Comparison of ENCODE assay signal across 9 cellular contexts in genomic region chr3:134326760-134327593, GRCh38. TPM values are rescaled to one million over a fixed set of nuclear protein-coding genes. Genes with fewer than 3 reads are reported as not detected.
DNase-seq lines count a peak whose midpoint lies in the region; ATAC-seq, FAIRE-seq and TF ChIP-seq lines count a peak whose summit lies in the region.
"Had no signal": no experiment of that assay in that cellular context is flagged by ENCODE, and none has a peak within 500 bp of the region (broad histone marks: within the 10 kb centered on the region; RNA-seq: fewer than 3 reads in every experiment).

No MANE protein-coding gene starts in this region.

- no peak overlapping the region for H4K5ac ChIP-seq in H1 (ENCODE audit: insufficient read length, low read depth, low read length)

- CTCF ChIA-PET in H1 (lab: Charles Lee; ENCODE audit: partially characterized antibody): interaction anchor here (0.8 to 2.0 kb wide), 5 partner anchors 9 to 122 kb away, joined by 3 to 6 read pairs (median 4); no protein-coding TSS in a partner anchor

- H3K27me3 ChIP-seq in H1 (replicated peaks in 1 of 4; ENCODE audit: control insufficient read depth in 3 of 4, extremely low read depth in 1 of 4, insufficient read depth in 3 of 4, low read length in 3 of 4) (no peaks in the 10 kb centered on the region), lung (ENCODE audit: control insufficient read depth, insufficient read depth) (no peaks in the 10 kb centered on the region)

- H3K4me1 ChIP-seq in H1 (replicated peaks in 1 of 4; ENCODE audit: control insufficient read depth in 3 of 4, insufficient read depth in 4 of 4, low read length in 3 of 4): peaks cover 9 to 29% (median 21%) of the 10 kb centered on the region in 4 experiments
- H3K4me1 ChIP-seq in lung (ENCODE audit: control insufficient read depth in 2 of 2, insufficient read depth in 2 of 2, low read length in 2 of 2): peaks cover 24 to 26% of the 10 kb centered on the region in 2 donors

- H3K4me2 ChIP-seq in H1 (ENCODE audit: insufficient read depth in 1 of 2, low read depth in 2 of 2, low read length in 2 of 2): peak overlapping the region; percentile 21

- in situ Hi-C loops in GM13976 (cut with MboI; ENCODE audit: low sequenced_read_pairs, unreplicated experiment): no loop called here

- peak overlapping the region; percentile 0 for H3K56ac ChIP-seq in H1 (replicated peaks; ENCODE audit: insufficient read length, low read depth, low read length)

- H3K36me3 ChIP-seq in H1 (ENCODE audit: control insufficient read depth in 2 of 4, insufficient read depth in 4 of 4, low read length in 3 of 4) (no peaks in the 10 kb centered on the region), lung (ENCODE audit: control insufficient read depth in 2 of 2, insufficient read depth in 2 of 2, low read length in 2 of 2) (no peaks in the 10 kb centered on the region)

- POLR2A ChIA-PET in H1 (lab: Charles Lee; ENCODE audit: partially characterized antibody): interaction anchor here (1.4 to 43.9 kb wide), 5 partner anchors 10 to 128 kb away, joined by 3 to 1731 read pairs (median 12); partner anchors contain the start of gene AMOTL2

- peak overlapping the region; percentile 93; the same call in 1 of the 2 replicates for H2BK15ac ChIP-seq in H1 (ENCODE audit: low read length)

- no peak overlapping the region; a peak in 1 of 8 replicates for H3K4me3 ChIP-seq in H1 (ENCODE audit: extremely low read depth in 1 of 4, insufficient read depth in 2 of 4, low read depth in 3 of 4, low read length in 4 of 4)
- H3K4me3 ChIP-seq in lung: no peak overlapping the region

- H3K79me1 ChIP-seq in H1 (ENCODE audit: low read depth, low read length): no peaks in the 10 kb centered on the region

- H3K18ac ChIP-seq in H1 (ENCODE audit: extremely low read depth, low read length): peak overlapping the region; percentile 85

- DNase-seq in activated effector memory CD4-positive, alpha-beta T cell treated with anti-CD3 and anti-CD28 coated beads, Interleukin-2, amount 50 U/mL, for 16 hours: peak; percentile 28
- DNase-seq in activated effector memory CD4-positive, alpha-beta T cell treated with Interleukin-2 at 50 U/mL for 16 hours: no peak
- DNase-seq in H1 (ENCODE audit: low read depth in 1 of 2, low spot score in 2 of 2): no peak
- peak; percentile 64 for DNase-seq in lung (ENCODE audit: low spot score)
- DNase-seq in SIG-M5 (lab: John Stamatoyannopoulos, UW): no peak
- no peak for DNase-seq in GM13976 (ENCODE audit: low spot score)
- no peak for DNase-seq in DMS114 treated with DMSO at 0.1 percent for 48 hours (lab: John Stamatoyannopoulos, UW; ENCODE audit: unreplicated experiment)
- DNase-seq: naive B cell had no signal

- ATAC-seq in lung (ENCODE audit: insufficient read depth, low FRiP score) (peak; percentile 23), HG03097 (IDR thresholded peaks at IDR 0.05; ENCODE audit: low FRiP score, unreplicated experiment) (no peak)

- no peaks in the 10 kb centered on the region for H3K23me2 ChIP-seq in H1 (ENCODE audit: low read depth, low read length)

- H2BK120ac ChIP-seq in H1 (replicated peaks; ENCODE audit: low read depth, low read length): peak overlapping the region; percentile 85

- H2AFZ ChIP-seq in H1 (ENCODE audit: low read length): peak overlapping the region; percentile 41

- H3K9ac ChIP-seq in H1 (replicated peaks in 1 of 4; ENCODE audit: extremely low read depth in 1 of 4, low read depth in 3 of 4, low read length in 3 of 4): no peak overlapping the region

- H3K9me3 ChIP-seq in H1 (ENCODE audit: insufficient read depth in 2 of 2, low read depth in 1 of 2, low read length in 1 of 2) (no peaks in the 10 kb centered on the region), lung (ENCODE audit: control insufficient read depth in 2 of 2, insufficient read depth in 1 of 2, low read length in 1 of 2) (no peaks in the 10 kb centered on the region)

- H3K23ac ChIP-seq in H1 (ENCODE audit: insufficient read length): no peak overlapping the region

- TF ChIP-seq CTCF in H1 (IDR thresholded peaks at IDR 0.05; ENCODE audit: control extremely low read depth in 1 of 3, insufficient read depth in 1 of 3, low read depth in 1 of 3, low read length in 3 of 3): no peak
- TF ChIP-seq CTCF in lung (IDR thresholded peaks at IDR 0.05; ENCODE audit: control extremely low read depth, extremely low read depth): no peak
- TF ChIP-seq CTCF in GM13976 (IDR thresholded peaks at IDR 0.05; ENCODE audit: borderline replicate concordance, control extremely low read depth, extremely low read depth, insufficient read depth, missing control alignments): no peak

- peak; percentile 88 for FAIRE-seq in H1 (lab: Jason Lieb, UNC)

- no peak overlapping the region for H3K14ac ChIP-seq in H1 (ENCODE audit: insufficient read length)

- H2AK5ac ChIP-seq in H1 (ENCODE audit: low read depth, low read length): peak overlapping the region; percentile 95

- TF ChIP-seq POLR2A in H1 (IDR thresholded peaks at IDR 0.05; ENCODE audit: control extremely low read depth in 1 of 2, low read depth in 2 of 2, low read length in 2 of 2): peak in 1 of 2 experiments; percentile 26; a peak in 1 of 3 replicates

- peak overlapping the region; percentile 96 for H2BK12ac ChIP-seq in H1 (ENCODE audit: low read depth, low read length)

- H4K20me1 ChIP-seq in H1 (replicated peaks in 1 of 2; ENCODE audit: control insufficient read depth in 1 of 2, insufficient read depth in 2 of 2, low read length in 2 of 2): no peaks in the 10 kb centered on the region

- WGBS in H1 (ENCODE audit: extremely low coverage in 1 of 2, insufficient coverage in 1 of 2, insufficient read length in 1 of 2, insufficient replicate concordance in 2 of 2, low coverage in 1 of 2, low lambda C conversion rate in 2 of 2, missing lambda C conversion rate in 1 of 2), 2 experiments: 58% methylated on average over 10 of the region's 10 CpGs; no CpG with 5 or more reads in 1 of the 2 experiments
- WGBS in lung, 2 donors: 62 to 68% methylated on average over 10 of the region's 10 CpGs

- no peaks in the 10 kb centered on the region for H3K79me2 ChIP-seq in H1 (ENCODE audit: control insufficient read depth in 1 of 2, insufficient read depth in 2 of 2, low read length in 2 of 2)

- H2BK20ac ChIP-seq in H1 (ENCODE audit: low read length): peak overlapping the region; percentile 88

- 0 out of 2 replicates have a peak overlapping the region, but pooled peaks have one; percentile 28 for H4K8ac ChIP-seq in H1 (ENCODE audit: extremely low read depth, insufficient read depth, low read length)

- peak overlapping the region; percentile 36 for H3K4ac ChIP-seq in H1 (replicated peaks; ENCODE audit: insufficient read length, low read depth, low read length)

- peak overlapping the region; percentile 98 for H2BK5ac ChIP-seq in H1 (ENCODE audit: low read depth, low read length)

- peak overlapping the region; percentile 87 for H4K91ac ChIP-seq in H1 (replicated peaks; ENCODE audit: insufficient read length, low read length)

- no peak for TF ChIP-seq RAD21 in H1 (IDR thresholded peaks at IDR 0.05 in 1 of 2, conservative IDR thresholded peaks at IDR 0.05 in 1 of 2; ENCODE audit: low read depth in 2 of 2, low read length in 2 of 2)

- H3K27ac ChIP-seq in H1 (ENCODE audit: low read depth, low read length): peak overlapping the region; percentile 62; the same call in 1 of the 2 replicates
- peak overlapping the region; percentile 4 to 79 for H3K27ac ChIP-seq in lung (ENCODE audit: low read depth in 1 of 2, low read length in 1 of 2)

- peak in 1 of 2 experiments; percentile 70; a peak in 1 of 3 replicates for TF ChIP-seq EP300 in H1 (IDR thresholded peaks at IDR 0.05; ENCODE audit: borderline replicate concordance in 1 of 2, low read depth in 2 of 2, low read length in 2 of 2)

TF ChIP-seq in H1, 55 proteins besides CTCF, POLR2A, EP300 and RAD21 (continues in another document):
- TF ChIP-seq TAF7 (optimal IDR thresholded peaks at IDR 0.05; ENCODE audit: borderline replicate concordance, low read depth, low read length): no peak
- TF ChIP-seq SP4 (IDR thresholded peaks at IDR 0.05; ENCODE audit: low read length): no peak
- TF ChIP-seq CTBP2 (IDR thresholded peaks at IDR 0.05; ENCODE audit: borderline replicate concordance, insufficient read depth, insufficient read length, low read length): peak; percentile 75
- no peak for TF ChIP-seq SUZ12 (IDR thresholded peaks at IDR 0.05; ENCODE audit: low read length)
- TF ChIP-seq POLR2AphosphoS5 (IDR thresholded peaks at IDR 0.05; ENCODE audit: low read depth, low read length): no peak
- TF ChIP-seq MAFK (IDR thresholded peaks at IDR 0.05; ENCODE audit: low read depth, low read length): no peak
- no peak for TF ChIP-seq SIRT6 (IDR thresholded peaks at IDR 0.05; ENCODE audit: low read length)
- no peak for TF ChIP-seq NANOG (IDR thresholded peaks at IDR 0.05; ENCODE audit: insufficient read depth, low read depth, low read length, poor library complexity, severe bottlenecking)
- TF ChIP-seq RNF2 (IDR thresholded peaks at IDR 0.05; ENCODE audit: borderline replicate concordance, low read depth, low read length, missing control alignments, poor library complexity, severe bottlenecking): no peak
- TF ChIP-seq BCL11A (IDR thresholded peaks at IDR 0.05; ENCODE audit: low read depth in 2 of 2, low read length in 2 of 2): no peak
- TF ChIP-seq KDM1A (IDR thresholded peaks at IDR 0.05; ENCODE audit: borderline replicate concordance, low read length): no peak
- no peak for TF ChIP-seq BRCA1 (IDR thresholded peaks at IDR 0.05; ENCODE audit: low read depth, low read length)
- TF ChIP-seq RFX5 (IDR thresholded peaks at IDR 0.05; ENCODE audit: borderline replicate concordance, low read depth, low read length): no peak
- no peak for TF ChIP-seq GABPA (IDR thresholded peaks at IDR 0.05; ENCODE audit: borderline replicate concordance, insufficient read depth, low read length)
- TF ChIP-seq JUND (IDR thresholded peaks at IDR 0.05; ENCODE audit: low read length): peak; percentile 37; the same call in 1 of the 2 replicates
- TF ChIP-seq CBX8 (IDR thresholded peaks at IDR 0.05; ENCODE audit: borderline replicate concordance, low read depth, low read length): no peak
- TF ChIP-seq SAP30 (IDR thresholded peaks at IDR 0.05; ENCODE audit: insufficient read depth, insufficient replicate concordance, low read length): no peak
- peak; percentile 98 for TF ChIP-seq CEBPB (IDR thresholded peaks at IDR 0.05; ENCODE audit: low read depth, low read length)

RNA-seq across cellular contexts. Expression of gene AMOTL2, which starts 47.3 kb away (rescaled TPM):
- 60.3 and 63.7 TPM in 2 replicates for total RNA-seq in H1 (2021; fragmentation: NEBNext Ultra II Directional; extraction: Animal tissue kit (Norgen Biotek cat#: 25700))
- polyA plus RNA-seq in H1 (2011; rRNA removed): 19.0 and 33.5 TPM in 2 replicates
- polyA plus RNA-seq in H1 (2011; cell fraction: cytosol; rRNA removed): 31.5 TPM
- polyA plus RNA-seq in H1 (2011; cell fraction: nucleus; rRNA removed): 61.9 TPM
- 19.2 to 24.1 TPM (median 20.7 TPM) in 4 replicates for polyA plus RNA-seq in H1 (2012, experiment 1 of 2)
- polyA plus RNA-seq in H1 (2012, experiment 2 of 2): 17.1 TPM
- polyA plus RNA-seq in H1 (2013, experiment 1 of 2): 18.6 TPM
- 17.2 TPM for polyA plus RNA-seq in H1 (2013, experiment 2 of 2)
- polyA minus RNA-seq in H1 (2011; rRNA and poly(A)+ RNA removed): 34.9 and 37.0 TPM in 2 replicates
- polyA minus RNA-seq in H1 (2011; cell fraction: cytosol; rRNA and poly(A)+ RNA removed): 31.9 TPM
- polyA minus RNA-seq in H1 (2011; cell fraction: nucleus; rRNA and poly(A)+ RNA removed): 103 TPM
- total RNA-seq in lung: 100 to 1,000 TPM; 122 to 129 TPM
- 10 to 100 TPM; 27.4 to 30.1 TPM for polyA plus RNA-seq in lung

Comparison
In these comparisons a context has a peak if more than half of its experiments do, and no peak if none do; other contexts are left out.
1. DNase-seq: peak in activated effector memory CD4-positive, alpha-beta T cell treated with anti-CD3 and anti-CD28 coated beads, Interleukin-2, amount 50 U/mL, for 16 hours (single experiment) and lung (single experiment); none in activated effector memory CD4-positive, alpha-beta T cell treated with Interleukin-2 at 50 U/mL for 16 hours (single experiment), H1 (0 of 2), SIG-M5 (single experiment), GM13976 (single experiment) and DMS114 treated with DMSO at 0.1 percent for 48 hours (single experiment).